11 cellular contexts compared by ENCODE assay signal in genomic region chr7:18019562-18019961, GRCh38. TPM values are rescaled to one million over a fixed set of nuclear protein-coding genes. Genes with fewer than 3 reads are reported as not detected.
A peak's percentile ranks its signal among the peaks of the same experiment; 100 is the strongest.
DNase-seq lines count a peak whose midpoint lies in the region; ATAC-seq, FAIRE-seq and TF ChIP-seq lines count a peak whose summit lies in the region.
"Had no signal": no experiment of that assay in that cellular context is flagged by ENCODE, and none has a peak within 500 bp of the region (broad histone marks: within the 10 kb centered on the region; RNA-seq: fewer than 3 reads in every experiment).

No MANE protein-coding gene starts in this region.

- peak; percentile 29 for DNase-seq in GM04504 (ENCODE audit: low read depth)
- peak in 1 of 2 experiments; percentile 87 for DNase-seq in SJSA1 (ENCODE audit: low read depth in 1 of 2, low spot score in 2 of 2)
- peak; percentile 72 for DNase-seq in fibroblast of villous mesenchyme (ENCODE audit: low read depth)
- DNase-seq in retinal pigment epithelial cell (ENCODE audit: low read depth), result peak; percentile 32
- DNase-seq in activated CD8-positive, alpha-beta T cell treated with anti-CD3 and anti-CD28 coated beads, Interleukin-2, amount 10 ng/mL, durations not matched to agents 7 days and 5 days, result no peak
- DNase-seq in frontal cortex (ENCODE audit: low spot score in 2 of 2), result no peak
- DNase-seq in NCI-H1694 treated with DMSO at 0.1 percent for 48 hours (lab: John Stamatoyannopoulos, UW), result no peak
- DNase-seq: activated CD8-positive, alpha-beta memory T cell treated with anti-CD3 and anti-CD28 coated beads, Interleukin-2, amount 50 U/mL, for 48 hours; NCI-H2081 treated with DMSO at 0.1 percent for 48 hours; T-cell had no signal

- TF ChIP-seq CTCF in fibroblast of villous mesenchyme (IDR thresholded peaks at IDR 0.05; ENCODE audit: insufficient read depth, low read depth, low read length) (no peak), retinal pigment epithelial cell (conservative IDR thresholded peaks at IDR 0.05; ENCODE audit: low read depth, low read length) (no peak)

- no peak for FAIRE-seq in frontal cortex (lab: Jason Lieb, UNC)

- POLR2A ChIA-PET in activated CD8-positive, alpha-beta T cell treated with anti-CD3 and anti-CD28 coated beads, Interleukin-2, amount 10 ng/mL, durations not matched to agents 7 days and 5 days (lab: Charles Lee), result no interaction called here

- no peak overlapping the region for H3K4me3 ChIP-seq in SJSA1
- H3K4me3 ChIP-seq in fibroblast of villous mesenchyme (ENCODE audit: low read depth, low read length), result no peak overlapping the region
- H3K4me3 ChIP-seq in retinal pigment epithelial cell (ENCODE audit: low read length), result no peak overlapping the region

- H3K27ac Mint-ChIP-seq in activated CD8-positive, alpha-beta T cell treated with anti-CD3 and anti-CD28 coated beads, Interleukin-2, amount 10 ng/mL, durations not matched to agents 7 days and 5 days, result no peak overlapping the region
- H3K27ac Mint-ChIP-seq: T-cell had no signal

- no peaks in the 10 kb centered on the region for H3K9me3 Mint-ChIP-seq in activated CD8-positive, alpha-beta T cell treated with anti-CD3 and anti-CD28 coated beads, Interleukin-2, amount 10 ng/mL, durations not matched to agents 7 days and 5 days (ENCODE audit: insufficient read depth)

- H3K27ac ChIP-seq in SJSA1, result peak overlapping the region; percentile 87

- no peaks in the 10 kb centered on the region for H3K27me3 ChIP-seq in SJSA1 (replicated peaks)

- CTCF ChIA-PET in activated CD8-positive, alpha-beta T cell treated with anti-CD3 and anti-CD28 coated beads, Interleukin-2, amount 10 ng/mL, durations not matched to agents 7 days and 5 days (lab: Charles Lee), result no interaction called here

- peaks cover 6% of the 10 kb centered on the region; the same call in 1 of the 2 replicates for H3K9me3 ChIP-seq in SJSA1 (replicated peaks)

- no peaks in the 10 kb centered on the region for H3K4me1 Mint-ChIP-seq in activated CD8-positive, alpha-beta T cell treated with anti-CD3 and anti-CD28 coated beads, Interleukin-2, amount 10 ng/mL, durations not matched to agents 7 days and 5 days (ENCODE audit: low read depth)
- H3K4me1 Mint-ChIP-seq: T-cell had no signal

- no peaks in the 10 kb centered on the region for H3K36me3 ChIP-seq in SJSA1

- ATAC-seq in activated CD8-positive, alpha-beta T cell treated with anti-CD3 and anti-CD28 coated beads, Interleukin-2, amount 10 ng/mL, durations not matched to agents 7 days and 5 days, result no peak
- ATAC-seq in GM19328 (IDR thresholded peaks at IDR 0.05; ENCODE audit: unreplicated experiment), result no peak
- ATAC-seq: T-cell had no signal

- H3K4me3 Mint-ChIP-seq in activated CD8-positive, alpha-beta T cell treated with anti-CD3 and anti-CD28 coated beads, Interleukin-2, amount 10 ng/mL, durations not matched to agents 7 days and 5 days, result no peak overlapping the region
- H3K4me3 Mint-ChIP-seq: T-cell had no signal

- H3K36me3 Mint-ChIP-seq in activated CD8-positive, alpha-beta T cell treated with anti-CD3 and anti-CD28 coated beads, Interleukin-2, amount 10 ng/mL, durations not matched to agents 7 days and 5 days (ENCODE audit: low read depth), result no peaks in the 10 kb centered on the region
- H3K36me3 Mint-ChIP-seq: T-cell had no signal

- H3K4me1 ChIP-seq in SJSA1 (replicated peaks), result peaks cover 30% of the 10 kb centered on the region

- no peaks in the 10 kb centered on the region for H3K27me3 Mint-ChIP-seq in activated CD8-positive, alpha-beta T cell treated with anti-CD3 and anti-CD28 coated beads, Interleukin-2, amount 10 ng/mL, durations not matched to agents 7 days and 5 days (ENCODE audit: low read depth)

RNA-seq across cellular contexts. Expression of gene PRPS1L1, which starts 8.1 kb away (rescaled TPM):
- total RNA-seq in SJSA1 (2014; rRNA removed; shearing (Covaris generic)), result not detected in 2 replicates
- not detected in 2 replicates for total RNA-seq in fibroblast of villous mesenchyme
- not detected for total RNA-seq in activated CD8-positive, alpha-beta T cell treated with anti-CD3 and anti-CD28 coated beads, Interleukin-2, amount 10 ng/mL, durations not matched to agents 7 days and 5 days
- total RNA-seq in frontal cortex, result not detected
- total RNA-seq: T-cell had no signal

Comparison
In these comparisons a context has a peak if more than half of its experiments do, and no peak if none do; other contexts are left out.
1. DNase-seq: peak in GM04504 (single experiment), fibroblast of villous mesenchyme (single experiment) and retinal pigment epithelial cell (single experiment); none in activated CD8-positive, alpha-beta T cell treated with anti-CD3 and anti-CD28 coated beads, Interleukin-2, amount 10 ng/mL, durations not matched to agents 7 days and 5 days (single experiment), frontal cortex (0 of 2) and NCI-H1694 treated with DMSO at 0.1 percent for 48 hours (single experiment).